ENCODE assay signal across 1 cellular context in genomic region chr1:180982424-180982823, GRCh38.
TF ChIP-seq lines count a peak whose summit lies in the region.

No MANE protein-coding gene starts in this region.

TF ChIP-seq in GM12878, 131 proteins besides CTCF, POLR2A, EP300 and RAD21:
- TF ChIP-seq JUNB (IDR thresholded peaks at IDR 0.05): 0 out of 2 replicates have a peak, but pooled peaks have one; percentile 13
- no peak for TF ChIP-seq BCL11A (IDR thresholded peaks at IDR 0.05; ENCODE audit: low read depth, low read length)
- no peak for TF ChIP-seq NFIC (IDR thresholded peaks at IDR 0.05; ENCODE audit: low read depth, low read length)
